Comparison of ENCODE assay signal across 8 cellular contexts in genomic region chr16:49698931-49699715, GRCh38.
DNase-seq lines count a peak whose midpoint lies in the region; ATAC-seq and TF ChIP-seq lines count a peak whose summit lies in the region.
"Had no signal": no experiment of that assay in that cellular context is flagged by ENCODE, and none has a peak within 500 bp of the region (broad histone marks: within the 10 kb centered on the region; RNA-seq: fewer than 3 reads in every experiment).

No MANE protein-coding gene starts in this region.

- TF ChIP-seq POLR2A in tibial nerve (IDR thresholded peaks at IDR 0.05), result no peak

- TF ChIP-seq EP300 in tibial nerve (IDR thresholded peaks at IDR 0.05), result peak in 1 of 2 donors; percentile 45

- H3K36me3 ChIP-seq in lower lobe of right lung, result no peaks in the 10 kb centered on the region
- no peaks in the 10 kb centered on the region for H3K36me3 ChIP-seq in tibial nerve

- H3K4me1 Mint-ChIP-seq in chondrocyte (ENCODE audit: low read depth) (peaks cover 37% of the 10 kb centered on the region), Calu3 (ENCODE audit: low read depth, unreplicated experiment) (no peaks in the 10 kb centered on the region)

- CTCF ChIA-PET in Calu3 (lab: Charles Lee), result no interaction called here

- H3K27me3 Mint-ChIP-seq in chondrocyte (ENCODE audit: low read depth) (no peaks in the 10 kb centered on the region), Calu3 (ENCODE audit: unreplicated experiment) (peaks cover 96% of the 10 kb centered on the region)

- H3K4me3 ChIP-seq in lower lobe of right lung, result peak overlapping the region; percentile 17
- H3K4me3 ChIP-seq in tibial nerve, result peak overlapping the region in 1 of 4 donors; percentile 28

- no peaks in the 10 kb centered on the region for H3K36me3 Mint-ChIP-seq in chondrocyte (ENCODE audit: low read depth)
- no peaks in the 10 kb centered on the region for H3K36me3 Mint-ChIP-seq in Calu3 (ENCODE audit: insufficient read depth, unreplicated experiment)

- H3K27me3 ChIP-seq in lower lobe of right lung (ENCODE audit: low read depth), result peaks cover 4% of the 10 kb centered on the region
- no peaks in the 10 kb centered on the region for H3K27me3 ChIP-seq in tibial nerve

- H3K27ac ChIP-seq in lower lobe of right lung, result peak overlapping the region; percentile 69
- peak overlapping the region; percentile 11 to 88 (median 72) for H3K27ac ChIP-seq in tibial nerve

- peak; percentile 87 for DNase-seq in NCI-H146 (lab: John Stamatoyannopoulos, UW)
- no peak for DNase-seq in chondrocyte (ENCODE audit: low spot score)
- DNase-seq in lower lobe of right lung, result no peak
- peak; percentile 61 to 70 for DNase-seq in tibial nerve (ENCODE audit: low spot score in 2 of 2)
- no peak for DNase-seq in Calu3
- DNase-seq in LoVo (ENCODE audit: low spot score), result no peak
- DNase-seq: hippocampal formation had no signal

- peaks cover 20% of the 10 kb centered on the region for H3K4me1 ChIP-seq in lower lobe of right lung
- H3K4me1 ChIP-seq in tibial nerve, result peaks cover 0 to 56% (median 13%) of the 10 kb centered on the region in 4 donors

- H3K27ac Mint-ChIP-seq in chondrocyte (ENCODE audit: unreplicated experiment) (peak overlapping the region; percentile 72), Calu3 (ENCODE audit: unreplicated experiment) (no peak overlapping the region)

- WGBS in tibial nerve, 2 donors, result 32 to 45% methylated on average over 18 of the region's 18 CpGs

- intact Hi-C loops in lower lobe of right lung (cut with DNase I), result no loop called here
- intact Hi-C loops in Calu3 (cut with micrococcal nuclease; ENCODE audit: unreplicated experiment), result no loop called here

- no peak for TF ChIP-seq CTCF in chondrocyte (IDR thresholded peaks at IDR 0.05)
- no peak for TF ChIP-seq CTCF in lower lobe of right lung (IDR thresholded peaks at IDR 0.05)
- TF ChIP-seq CTCF in tibial nerve (IDR thresholded peaks at IDR 0.05), result no peak
- no peak for TF ChIP-seq CTCF in Calu3 (IDR thresholded peaks at IDR 0.05; ENCODE audit: unreplicated experiment)

- no peaks in the 10 kb centered on the region for H3K9me3 ChIP-seq in lower lobe of right lung
- no peaks in the 10 kb centered on the region for H3K9me3 ChIP-seq in tibial nerve

- no TSS peak for BruUV-seq in Calu3 (replicated peaks; lab: Mats Ljungman, UMichigan)

- H3K4me3 Mint-ChIP-seq in chondrocyte (ENCODE audit: unreplicated experiment) (peak overlapping the region; percentile 58), Calu3 (ENCODE audit: low read depth, unreplicated experiment) (no peak overlapping the region)

- H3K9me3 Mint-ChIP-seq in chondrocyte (ENCODE audit: low read depth), result no peaks in the 10 kb centered on the region
- H3K9me3 Mint-ChIP-seq in Calu3 (ENCODE audit: low read depth, unreplicated experiment), result no peaks in the 10 kb centered on the region

- ATAC-seq in lower lobe of right lung (peak in 1 of 2 donors; percentile 50), HG03196 (IDR thresholded peaks at IDR 0.05; ENCODE audit: unreplicated experiment) (no peak)

Comparison
In these comparisons a context has a peak if more than half of its experiments do, and no peak if none do; other contexts are left out.
1. DNase-seq: peak in NCI-H146 (single experiment) and tibial nerve (2 of 2); none in chondrocyte (single experiment), lower lobe of right lung (single experiment), Calu3 (single experiment) and LoVo (single experiment).